9 cellular contexts compared by ENCODE assay signal in genomic region chr3:152737021-152737908, GRCh38.
DNase-seq lines count a peak whose midpoint lies in the region; ATAC-seq and TF ChIP-seq lines count a peak whose summit lies in the region.
"Had no signal": no experiment of that assay in that cellular context is flagged by ENCODE, and none has a peak within 500 bp of the region (broad histone marks: within the 10 kb centered on the region; RNA-seq: fewer than 3 reads in every experiment).

No MANE protein-coding gene starts in this region.

- ATAC-seq in GM21423 (IDR thresholded peaks at IDR 0.05; ENCODE audit: unreplicated experiment) (peak; percentile 99), HG03520 (IDR thresholded peaks at IDR 0.05; ENCODE audit: unreplicated experiment) (peak; percentile 99)
- ATAC-seq: body of pancreas had no signal

- TF ChIP-seq CTCF in cardiac fibroblast (IDR thresholded peaks at IDR 0.05; ENCODE audit: low read depth, low read length) = no peak

- in situ Hi-C loops in ACHN (cut with HindIII; ENCODE audit: low pct_ligation_motif_present, low pct_unique_long_range_greater_than_20kb, low sequenced_read_pairs) = no loop called here

- H3K4me3 ChIP-seq in GM08714 (ENCODE audit: low read length) (peak overlapping the region; percentile 43; the same call in 1 of the 2 replicates), cardiac fibroblast (replicated peaks in 1 of 2; ENCODE audit: low read depth in 2 of 2, low read length in 2 of 2) (no peak overlapping the region)
- H3K4me3 ChIP-seq: body of pancreas had no signal

- DNase-seq in cardiac fibroblast (ENCODE audit: low read depth in 2 of 2) (peak; percentile 81 to 88), NCI-H2081 (lab: John Stamatoyannopoulos, UW) (no peak), ACHN (no peak), UCSD-AML1 (lab: John Stamatoyannopoulos, UW; ENCODE audit: unreplicated experiment) (no peak), kidney glomerular epithelial cell (lab: John Stamatoyannopoulos, UW) (no peak)

Comparison
In these comparisons a context has a peak if more than half of its experiments do, and no peak if none do; other contexts are left out.
1. DNase-seq: peak in cardiac fibroblast (2 of 2); none in NCI-H2081 (0 of 2), ACHN (single experiment), UCSD-AML1 (single experiment) and kidney glomerular epithelial cell (single experiment).